1 cellular context compared by ENCODE assay signal in genomic region chr16:3787924-3788661, GRCh38.
TF ChIP-seq lines count a peak whose summit lies in the region.

No MANE protein-coding gene starts in this region.

TF ChIP-seq in GM12878, 131 proteins besides CTCF, POLR2A, EP300 and RAD21 (continued from another document):
- no peak for TF ChIP-seq E4F1 (IDR thresholded peaks at IDR 0.05; ENCODE audit: borderline replicate concordance, partially characterized antibody)
- TF ChIP-seq PAX5 (IDR thresholded peaks at IDR 0.05; ENCODE audit: borderline replicate concordance, low read depth, low read length), result peak; percentile 69
TF ChIP-seq in GM12878: peak in this region for 35.
